ENCODE assay signal across 9 cellular contexts in genomic region chr9:128439273-128439672, GRCh38. TPM values are rescaled to one million over a fixed set of nuclear protein-coding genes. Genes with fewer than 3 reads are reported as not detected.
DNase-seq lines count a peak whose midpoint lies in the region; ATAC-seq and TF ChIP-seq lines count a peak whose summit lies in the region.
"Had no signal": no experiment of that assay in that cellular context is flagged by ENCODE, and none has a peak within 500 bp of the region (broad histone marks: within the 10 kb centered on the region; RNA-seq: fewer than 3 reads in every experiment).

No MANE protein-coding gene starts in this region.

- H3K4me3 Mint-ChIP-seq in glutamatergic neuron (ENCODE audit: unreplicated experiment), result peak overlapping the region; percentile 11
- H3K4me3 Mint-ChIP-seq in activated CD4-positive, alpha-beta T cell treated with anti-CD3 and anti-CD28 coated beads, Interleukin-2, amount 10 ng/mL, durations not matched to agents 24 days and 14 days, result no peak overlapping the region

- intact Hi-C loops in activated CD4-positive, alpha-beta T cell treated with anti-CD3 and anti-CD28 coated beads, Interleukin-2, amount 10 ng/mL, durations not matched to agents 24 days and 14 days (cut with micrococcal nuclease), result no loop called here

- no peak overlapping the region for H3K27ac Mint-ChIP-seq in glutamatergic neuron (ENCODE audit: unreplicated experiment)
- no peak overlapping the region for H3K27ac Mint-ChIP-seq in activated CD4-positive, alpha-beta T cell treated with anti-CD3 and anti-CD28 coated beads, Interleukin-2, amount 10 ng/mL, durations not matched to agents 24 days and 14 days

- H4K20me1 ChIP-seq in BLaER1 (no peaks in the 10 kb centered on the region), DND-41 (ENCODE audit: insufficient read depth, low read length) (no peaks in the 10 kb centered on the region), MM.1S (ENCODE audit: insufficient read depth, low read length) (no peaks in the 10 kb centered on the region)

- peak overlapping the region; percentile 85 for H2AFZ ChIP-seq in DND-41 (ENCODE audit: low read depth, low read length)
- no peak overlapping the region for H2AFZ ChIP-seq in MM.1S (ENCODE audit: low read length)

- H3K27me3 ChIP-seq in BLaER1 (no peaks in the 10 kb centered on the region), DND-41 (ENCODE audit: insufficient read depth, low read length, poor library complexity) (no peaks in the 10 kb centered on the region), MM.1S (replicated peaks; ENCODE audit: insufficient read depth, low read length) (peaks cover 6% of the 10 kb centered on the region; the same call in 1 of the 2 replicates)
- H3K27me3 ChIP-seq: SJCRH30 had no signal

- H3K9me2 ChIP-seq in MM.1S (replicated peaks; ENCODE audit: insufficient read depth, low read length), result no peaks in the 10 kb centered on the region

- CTCF ChIA-PET in RWPE1 (lab: Yijun Ruan, JAX), result interaction anchor here (0.5 to 2.1 kb wide), 25 partner anchors 8 to 1639 kb away, joined by 3 to 18 read pairs (median 5); partner anchors contain the start of gene URM1

- no peaks in the 10 kb centered on the region for H3F3A ChIP-seq in MM.1S (ENCODE audit: insufficient read depth, low read length)

- H3K4me1 ChIP-seq in BLaER1, result peaks cover 30% of the 10 kb centered on the region
- H3K4me1 ChIP-seq in DND-41 (ENCODE audit: insufficient read depth, low read length), result peaks cover 4% of the 10 kb centered on the region
- no peaks in the 10 kb centered on the region for H3K4me1 ChIP-seq in MM.1S (ENCODE audit: low read length)

- H3K9me3 ChIP-seq in BLaER1 (no peaks in the 10 kb centered on the region), DND-41 (ENCODE audit: insufficient read depth, low read length, severe bottlenecking) (no peaks in the 10 kb centered on the region), MM.1S (replicated peaks; ENCODE audit: insufficient read depth, low read length) (no peaks in the 10 kb centered on the region)
- H3K9me3 ChIP-seq: SJCRH30 had no signal

- no peaks in the 10 kb centered on the region for H3K36me3 Mint-ChIP-seq in glutamatergic neuron (ENCODE audit: unreplicated experiment)
- H3K36me3 Mint-ChIP-seq in activated CD4-positive, alpha-beta T cell treated with anti-CD3 and anti-CD28 coated beads, Interleukin-2, amount 10 ng/mL, durations not matched to agents 24 days and 14 days (ENCODE audit: low read depth), result no peaks in the 10 kb centered on the region

- ATAC-seq in DND-41 (ENCODE audit: insufficient read depth, low read depth), result no peak
- no peak for ATAC-seq in GM18867 (IDR thresholded peaks at IDR 0.05; ENCODE audit: unreplicated experiment)
- ATAC-seq in GM21529 (IDR thresholded peaks at IDR 0.05; ENCODE audit: unreplicated experiment), result no peak

- peak overlapping the region; percentile 80 for H3K4me2 ChIP-seq in BLaER1
- H3K4me2 ChIP-seq in DND-41 (ENCODE audit: insufficient read depth, low read length), result no peak overlapping the region
- no peak overlapping the region for H3K4me2 ChIP-seq in MM.1S (ENCODE audit: low read depth, low read length)

- peaks cover 5% of the 10 kb centered on the region for H3K27me3 Mint-ChIP-seq in glutamatergic neuron (ENCODE audit: unreplicated experiment)
- no peaks in the 10 kb centered on the region for H3K27me3 Mint-ChIP-seq in activated CD4-positive, alpha-beta T cell treated with anti-CD3 and anti-CD28 coated beads, Interleukin-2, amount 10 ng/mL, durations not matched to agents 24 days and 14 days

- peak overlapping the region; percentile 52 for H3K27ac ChIP-seq in BLaER1
- H3K27ac ChIP-seq in DND-41 (ENCODE audit: low read length), result no peak overlapping the region
- H3K27ac ChIP-seq in RWPE1, result peak overlapping the region; percentile 37
- no peak overlapping the region for H3K27ac ChIP-seq in MM.1S (ENCODE audit: low read length)

- TF ChIP-seq CTCF in DND-41 (IDR thresholded peaks at IDR 0.05; ENCODE audit: borderline replicate concordance, extremely low read depth, low read length, poor library complexity, severe bottlenecking) (no peak), RWPE1 (conservative IDR thresholded peaks at IDR 0.05; ENCODE audit: low read depth) (no peak), glutamatergic neuron (IDR thresholded peaks at IDR 0.05; ENCODE audit: partially characterized antibody, unreplicated experiment) (no peak), MM.1S (IDR thresholded peaks at IDR 0.05; ENCODE audit: low read length) (no peak)

- no peak for DNase-seq in DND-41
- no peak for DNase-seq in RWPE1 (ENCODE audit: low spot score)
- no peak for DNase-seq in glutamatergic neuron
- DNase-seq in activated CD4-positive, alpha-beta T cell treated with anti-CD3 and anti-CD28 coated beads, Interleukin-2, amount 10 ng/mL, durations not matched to agents 24 days and 14 days, result no peak
- no peak for DNase-seq in MM.1S

- H3K9ac ChIP-seq in BLaER1 (peak overlapping the region; percentile 21; the same call in 1 of the 2 replicates), DND-41 (ENCODE audit: low read depth, low read length) (no peak overlapping the region), MM.1S (ENCODE audit: low read length) (no peak overlapping the region)

- H3K4me3 ChIP-seq in BLaER1, result peak overlapping the region; percentile 8; the same call in 1 of the 2 replicates
- H3K4me3 ChIP-seq in DND-41 (ENCODE audit: low read depth in 1 of 2, low read length in 2 of 2), result no peak overlapping the region
- no peak overlapping the region for H3K4me3 ChIP-seq in MM.1S (ENCODE audit: low read length)
- H3K4me3 ChIP-seq: SJCRH30 had no signal

- H3K4me1 Mint-ChIP-seq in glutamatergic neuron (ENCODE audit: low read depth, unreplicated experiment), result peaks cover 7% of the 10 kb centered on the region
- peaks cover 7% of the 10 kb centered on the region for H3K4me1 Mint-ChIP-seq in activated CD4-positive, alpha-beta T cell treated with anti-CD3 and anti-CD28 coated beads, Interleukin-2, amount 10 ng/mL, durations not matched to agents 24 days and 14 days

- POLR2A ChIA-PET in RWPE1 (lab: Yijun Ruan, JAX; ENCODE audit: low non-redundant PET), result no interaction called here

- H3K36me3 ChIP-seq in BLaER1, result peaks cover 23% of the 10 kb centered on the region; the same call in 1 of the 2 replicates
- no peaks in the 10 kb centered on the region for H3K36me3 ChIP-seq in DND-41 (ENCODE audit: insufficient read depth, low read length)
- no peaks in the 10 kb centered on the region for H3K36me3 ChIP-seq in MM.1S (replicated peaks; ENCODE audit: insufficient read depth, low read length)
- H3K36me3 ChIP-seq: SJCRH30 had no signal

- H3K9me3 Mint-ChIP-seq in glutamatergic neuron (ENCODE audit: unreplicated experiment), result peaks cover 3% of the 10 kb centered on the region
- H3K9me3 Mint-ChIP-seq in activated CD4-positive, alpha-beta T cell treated with anti-CD3 and anti-CD28 coated beads, Interleukin-2, amount 10 ng/mL, durations not matched to agents 24 days and 14 days, result no peaks in the 10 kb centered on the region

- H3K79me2 ChIP-seq in DND-41 (ENCODE audit: insufficient read depth, low read length), result no peaks in the 10 kb centered on the region
- no peaks in the 10 kb centered on the region for H3K79me2 ChIP-seq in MM.1S (ENCODE audit: low read length)

RNA-seq across cellular contexts. Expression of gene ODF2, which starts 16.5 kb away (rescaled TPM):
- total RNA-seq in glutamatergic neuron (ENCODE audit: unreplicated experiment), result 40.7 TPM
- total RNA-seq in activated CD4-positive, alpha-beta T cell treated with anti-CD3 and anti-CD28 coated beads, Interleukin-2, amount 10 ng/mL, durations not matched to agents 24 days and 14 days, result 60.8 and 64.8 TPM in 2 replicates

RNA-seq across cellular contexts. Expression of gene CERCAM, which starts 18.6 kb away (rescaled TPM):
- 56.1 TPM for total RNA-seq in glutamatergic neuron (ENCODE audit: unreplicated experiment)
- total RNA-seq in activated CD4-positive, alpha-beta T cell treated with anti-CD3 and anti-CD28 coated beads, Interleukin-2, amount 10 ng/mL, durations not matched to agents 24 days and 14 days, result 1.3 and 1.6 TPM in 2 replicates

Comparison
In these comparisons a context has a peak if more than half of its experiments do, and no peak if none do; other contexts are left out.
1. H3K27ac ChIP-seq: peak in BLaER1 (single experiment) and RWPE1 (single experiment); none in DND-41 (single experiment) and MM.1S (single experiment).
2. RNA of gene CERCAM, which starts 18.6 kb away (total RNA-seq): 56.1 TPM in glutamatergic neuron (single experiment); 1.3 to 1.6 TPM in activated CD4-positive, alpha-beta T cell treated with anti-CD3 and anti-CD28 coated beads, Interleukin-2, amount 10 ng/mL, durations not matched to agents 24 days and 14 days; every median in the first group is over 10 times any median in the second.